Comparison of ENCODE assay signal across 2 cellular contexts in the genomic region with DNA sequence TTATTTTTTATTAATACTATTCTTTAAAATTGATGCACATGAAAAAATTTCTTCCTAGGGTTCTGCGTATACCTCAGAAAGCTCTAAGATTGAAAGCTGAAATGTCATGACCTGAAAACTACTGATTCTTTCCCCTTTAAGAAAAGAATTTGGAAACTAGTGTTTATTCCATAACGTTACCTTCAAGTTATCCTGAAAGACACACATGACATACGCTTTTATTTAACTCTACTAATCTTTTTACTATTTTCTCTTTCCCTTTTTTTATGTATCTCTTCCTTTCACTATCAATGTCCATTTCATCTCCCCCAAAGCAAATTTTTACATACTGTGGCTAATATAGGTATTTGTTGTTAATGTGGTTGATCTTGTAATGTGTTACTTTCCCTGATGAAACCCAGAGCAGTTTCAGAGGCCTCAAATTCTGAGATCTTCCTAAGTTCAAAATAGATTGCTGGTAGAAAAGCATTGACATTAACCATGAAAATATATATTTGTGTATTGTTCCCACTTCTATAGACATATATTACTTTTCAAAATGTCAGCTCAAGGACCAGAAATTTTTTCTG.
TF ChIP-seq lines count a peak whose summit lies in the region.

No MANE protein-coding gene starts in this region.

TF ChIP-seq in GM23338, 12 proteins besides CTCF, POLR2A, EP300 and RAD21:
- TF ChIP-seq EZH2phosphoT487 (IDR thresholded peaks at IDR 0.05; ENCODE audit: unreplicated experiment) (no peak), EZH2 (IDR thresholded peaks at IDR 0.05; ENCODE audit: low read depth, unreplicated experiment) (no peak), POLR2AphosphoS5 (IDR thresholded peaks at IDR 0.05; ENCODE audit: low read depth) (no peak), ZNF331 (CRISPR knock-in tag; IDR thresholded peaks at IDR 0.05; ENCODE audit: low read depth) (no peak), CREB1 (CRISPR knock-in tag; IDR thresholded peaks at IDR 0.05; ENCODE audit: low read depth) (no peak), NANOG (IDR thresholded peaks at IDR 0.05; ENCODE audit: borderline replicate concordance) (no peak)
- TF ChIP-seq, protein P1, sequence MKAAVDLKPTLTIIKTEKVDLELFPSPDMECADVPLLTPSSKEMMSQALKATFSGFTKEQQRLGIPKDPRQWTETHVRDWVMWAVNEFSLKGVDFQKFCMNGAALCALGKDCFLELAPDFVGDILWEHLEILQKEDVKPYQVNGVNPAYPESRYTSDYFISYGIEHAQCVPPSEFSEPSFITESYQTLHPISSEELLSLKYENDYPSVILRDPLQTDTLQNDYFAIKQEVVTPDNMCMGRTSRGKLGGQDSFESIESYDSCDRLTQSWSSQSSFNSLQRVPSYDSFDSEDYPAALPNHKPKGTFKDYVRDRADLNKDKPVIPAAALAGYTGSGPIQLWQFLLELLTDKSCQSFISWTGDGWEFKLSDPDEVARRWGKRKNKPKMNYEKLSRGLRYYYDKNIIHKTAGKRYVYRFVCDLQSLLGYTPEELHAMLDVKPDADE (IDR thresholded peaks at IDR 0.05) = no peak
- TF ChIP-seq, protein P2, sequence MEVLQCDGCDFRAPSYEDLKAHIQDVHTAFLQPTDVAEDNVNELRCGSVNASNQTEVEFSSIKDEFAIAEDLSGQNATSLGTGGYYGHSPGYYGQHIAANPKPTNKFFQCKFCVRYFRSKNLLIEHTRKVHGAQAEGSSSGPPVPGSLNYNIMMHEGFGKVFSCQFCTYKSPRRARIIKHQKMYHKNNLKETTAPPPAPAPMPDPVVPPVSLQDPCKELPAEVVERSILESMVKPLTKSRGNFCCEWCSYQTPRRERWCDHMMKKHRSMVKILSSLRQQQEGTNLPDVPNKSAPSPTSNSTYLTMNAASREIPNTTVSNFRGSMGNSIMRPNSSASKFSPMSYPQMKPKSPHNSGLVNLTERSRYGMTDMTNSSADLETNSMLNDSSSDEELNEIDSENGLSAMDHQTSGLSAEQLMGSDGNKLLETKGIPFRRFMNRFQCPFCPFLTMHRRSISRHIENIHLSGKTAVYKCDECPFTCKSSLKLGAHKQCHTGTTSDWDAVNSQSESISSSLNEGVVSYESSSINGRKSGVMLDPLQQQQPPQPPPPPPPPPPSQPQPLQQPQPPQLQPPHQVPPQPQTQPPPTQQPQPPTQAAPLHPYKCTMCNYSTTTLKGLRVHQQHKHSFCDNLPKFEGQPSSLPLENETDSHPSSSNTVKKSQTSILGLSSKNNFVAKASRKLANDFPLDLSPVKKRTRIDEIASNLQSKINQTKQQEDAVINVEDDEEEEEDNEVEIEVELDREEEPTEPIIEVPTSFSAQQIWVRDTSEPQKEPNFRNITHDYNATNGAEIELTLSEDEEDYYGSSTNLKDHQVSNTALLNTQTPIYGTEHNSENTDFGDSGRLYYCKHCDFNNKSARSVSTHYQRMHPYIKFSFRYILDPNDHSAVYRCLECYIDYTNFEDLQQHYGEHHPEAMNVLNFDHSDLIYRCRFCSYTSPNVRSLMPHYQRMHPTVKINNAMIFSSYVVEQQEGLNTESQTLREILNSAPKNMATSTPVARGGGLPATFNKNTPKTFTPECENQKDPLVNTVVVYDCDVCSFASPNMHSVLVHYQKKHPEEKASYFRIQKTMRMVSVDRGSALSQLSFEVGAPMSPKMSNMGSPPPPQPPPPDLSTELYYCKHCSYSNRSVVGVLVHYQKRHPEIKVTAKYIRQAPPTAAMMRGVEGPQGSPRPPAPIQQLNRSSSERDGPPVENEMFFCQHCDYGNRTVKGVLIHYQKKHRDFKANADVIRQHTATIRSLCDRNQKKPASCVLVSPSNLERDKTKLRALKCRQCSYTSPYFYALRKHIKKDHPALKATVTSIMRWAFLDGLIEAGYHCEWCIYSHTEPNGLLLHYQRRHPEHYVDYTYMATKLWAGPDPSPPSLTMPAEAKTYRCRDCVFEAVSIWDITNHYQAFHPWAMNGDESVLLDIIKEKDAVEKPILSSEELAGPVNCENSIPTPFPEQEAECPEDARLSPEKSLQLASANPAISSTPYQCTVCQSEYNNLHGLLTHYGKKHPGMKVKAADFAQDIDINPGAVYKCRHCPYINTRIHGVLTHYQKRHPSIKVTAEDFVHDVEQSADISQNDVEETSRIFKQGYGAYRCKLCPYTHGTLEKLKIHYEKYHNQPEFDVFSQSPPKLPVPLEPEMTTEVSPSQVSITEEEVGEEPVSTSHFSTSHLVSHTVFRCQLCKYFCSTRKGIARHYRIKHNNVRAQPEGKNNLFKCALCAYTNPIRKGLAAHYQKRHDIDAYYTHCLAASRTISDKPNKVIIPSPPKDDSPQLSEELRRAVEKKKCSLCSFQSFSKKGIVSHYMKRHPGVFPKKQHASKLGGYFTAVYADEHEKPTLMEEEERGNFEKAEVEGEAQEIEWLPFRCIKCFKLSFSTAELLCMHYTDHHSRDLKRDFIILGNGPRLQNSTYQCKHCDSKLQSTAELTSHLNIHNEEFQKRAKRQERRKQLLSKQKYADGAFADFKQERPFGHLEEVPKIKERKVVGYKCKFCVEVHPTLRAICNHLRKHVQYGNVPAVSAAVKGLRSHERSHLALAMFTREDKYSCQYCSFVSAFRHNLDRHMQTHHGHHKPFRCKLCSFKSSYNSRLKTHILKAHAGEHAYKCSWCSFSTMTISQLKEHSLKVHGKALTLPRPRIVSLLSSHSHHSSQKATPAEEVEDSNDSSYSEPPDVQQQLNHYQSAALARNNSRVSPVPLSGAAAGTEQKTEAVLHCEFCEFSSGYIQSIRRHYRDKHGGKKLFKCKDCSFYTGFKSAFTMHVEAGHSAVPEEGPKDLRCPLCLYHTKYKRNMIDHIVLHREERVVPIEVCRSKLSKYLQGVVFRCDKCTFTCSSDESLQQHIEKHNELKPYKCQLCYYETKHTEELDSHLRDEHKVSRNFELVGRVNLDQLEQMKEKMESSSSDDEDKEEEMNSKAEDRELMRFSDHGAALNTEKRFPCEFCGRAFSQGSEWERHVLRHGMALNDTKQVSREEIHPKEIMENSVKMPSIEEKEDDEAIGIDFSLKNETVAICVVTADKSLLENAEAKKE (CRISPR knock-in tag; IDR thresholded peaks at IDR 0.05) = no peak

TF ChIP-seq in HEK293T, 16 proteins besides CTCF, POLR2A, EP300 and RAD21:
- TF ChIP-seq FOXM1 (IDR thresholded peaks at IDR 0.05; ENCODE audit: borderline replicate concordance) (no peak), SP1 (IDR thresholded peaks at IDR 0.05) (no peak), ELF4 (IDR thresholded peaks at IDR 0.05) (no peak), LEF1 (IDR thresholded peaks at IDR 0.05; ENCODE audit: borderline replicate concordance) (no peak), ZNF384 (IDR thresholded peaks at IDR 0.05) (no peak)
- TF ChIP-seq, protein P3, sequence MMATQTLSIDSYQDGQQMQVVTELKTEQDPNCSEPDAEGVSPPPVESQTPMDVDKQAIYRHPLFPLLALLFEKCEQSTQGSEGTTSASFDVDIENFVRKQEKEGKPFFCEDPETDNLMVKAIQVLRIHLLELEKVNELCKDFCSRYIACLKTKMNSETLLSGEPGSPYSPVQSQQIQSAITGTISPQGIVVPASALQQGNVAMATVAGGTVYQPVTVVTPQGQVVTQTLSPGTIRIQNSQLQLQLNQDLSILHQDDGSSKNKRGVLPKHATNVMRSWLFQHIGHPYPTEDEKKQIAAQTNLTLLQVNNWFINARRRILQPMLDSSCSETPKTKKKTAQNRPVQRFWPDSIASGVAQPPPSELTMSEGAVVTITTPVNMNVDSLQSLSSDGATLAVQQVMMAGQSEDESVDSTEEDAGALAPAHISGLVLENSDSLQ (IDR thresholded peaks at IDR 0.05) = no peak
